22 cellular contexts compared by ENCODE assay signal in the genomic region with DNA sequence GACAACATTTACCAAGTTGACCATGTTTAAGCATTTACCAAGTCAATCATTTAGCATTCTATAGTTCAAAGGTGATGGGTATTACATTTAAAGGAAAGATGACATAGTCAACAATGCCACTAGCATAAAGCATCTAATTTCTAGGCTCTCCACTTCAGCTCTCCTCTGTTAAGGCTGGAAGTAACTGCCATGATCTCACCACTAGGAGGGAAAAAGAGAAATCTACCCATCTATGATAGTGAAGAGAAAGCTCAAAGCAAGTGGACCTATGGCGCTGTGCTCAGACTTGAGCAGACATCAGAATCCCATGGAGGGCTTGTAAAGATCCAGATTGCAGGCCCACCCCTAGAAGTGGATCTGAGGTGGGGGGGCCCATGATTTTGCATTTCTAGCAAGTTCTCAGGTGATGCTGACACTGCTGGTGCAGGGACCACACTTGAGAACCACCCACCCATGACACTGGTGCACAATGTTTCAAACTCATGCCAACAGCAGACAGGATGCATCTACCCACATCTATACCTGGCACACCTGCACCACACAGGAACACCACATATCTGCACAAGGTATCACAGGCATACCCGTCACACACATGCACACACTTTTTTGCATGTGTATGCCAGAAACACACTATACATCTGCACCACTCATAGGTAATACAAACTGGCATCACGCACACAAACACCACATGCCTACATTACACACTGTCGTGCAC.
DNase-seq lines count a peak whose midpoint lies in the region; ATAC-seq and TF ChIP-seq lines count a peak whose summit lies in the region.
"Had no signal": no experiment of that assay in that cellular context is flagged by ENCODE, and none has a peak within 500 bp of the region (broad histone marks: within the 10 kb centered on the region; RNA-seq: fewer than 3 reads in every experiment).

No MANE protein-coding gene starts in this region.

- TF ChIP-seq CTCF in GM23338 (conservative IDR thresholded peaks at IDR 0.05; ENCODE audit: low read depth in 2 of 2) (peak; percentile 3 to 35; a peak in 1 of 4 replicates), LNCaP clone FGC (IDR thresholded peaks at IDR 0.05; ENCODE audit: control insufficient read depth, extremely low read depth, insufficient read depth) (0 out of 2 replicates have a peak, but pooled peaks have one; percentile 12), choroid plexus epithelial cell (conservative IDR thresholded peaks at IDR 0.05; ENCODE audit: low read depth, low read length) (peak; percentile 38)

- H3K36me3 Mint-ChIP-seq in GM23338 (ENCODE audit: low read depth): 0 out of 3 replicates have a peak, but pooled peaks cover under 1% of the 10 kb centered on the region
- peaks cover 0 to 2% (median 0%) of the 10 kb centered on the region in 5 donors for H3K36me3 Mint-ChIP-seq in naive thymus-derived CD4-positive, alpha-beta T cell

- H3K4me3 ChIP-seq in GM23338: no peak overlapping the region
- H3K4me3 ChIP-seq in LNCaP clone FGC (ENCODE audit: low read depth, low read length): no peak overlapping the region
- H3K4me3 ChIP-seq in choroid plexus epithelial cell (ENCODE audit: low read depth, low read length): no peak overlapping the region
- H3K4me3 ChIP-seq in naive thymus-derived CD4-positive, alpha-beta T cell (ENCODE audit: low read length): no peak overlapping the region
- H3K4me3 ChIP-seq: HAP-1, heart right ventricle, MG63, Peyer's patch, upper lobe of right lung had no signal

- no peaks in the 10 kb centered on the region for H3K9me3 ChIP-seq in naive thymus-derived CD4-positive, alpha-beta T cell (ENCODE audit: control insufficient read depth in 2 of 3, low read length in 3 of 3)
- H3K9me3 ChIP-seq: HAP-1, heart right ventricle, MG63, Peyer's patch, upper lobe of right lung had no signal

- H3K4me2 ChIP-seq in GM23338: no peak overlapping the region

- no peak overlapping the region for H3K27ac ChIP-seq in GM23338 (ENCODE audit: low read depth)
- H3K27ac ChIP-seq in naive thymus-derived CD4-positive, alpha-beta T cell (ENCODE audit: low read depth, low read length): no peak overlapping the region
- H3K27ac ChIP-seq: heart right ventricle, Peyer's patch, upper lobe of right lung had no signal

- 0 out of 2 replicates have a peak, but pooled peaks cover 5% of the 10 kb centered on the region for H3K9me2 ChIP-seq in GM23338 (ENCODE audit: insufficient read depth)

- CTCF ChIA-PET in naive thymus-derived CD4-positive, alpha-beta T cell (lab: Charles Lee): no interaction called here

- H3K9me3 Mint-ChIP-seq in GM23338: no peaks in the 10 kb centered on the region; the same call in 2 of the 3 replicates
- H3K9me3 Mint-ChIP-seq in naive thymus-derived CD4-positive, alpha-beta T cell: no peaks in the 10 kb centered on the region
- H3K9me3 Mint-ChIP-seq: activated B cell treated with CpG ODN at 0.5 μM for 24 hours; activated CD8-positive, alpha-beta T cell treated with anti-CD3 and anti-CD28 coated beads for 36 hours; activated naive CD4-positive, alpha-beta T cell treated with anti-CD3 and anti-CD28 coated beads for 36 hours had no signal

- no peaks in the 10 kb centered on the region for H3K36me3 ChIP-seq in GM23338 (ENCODE audit: insufficient read depth)
- no peaks in the 10 kb centered on the region for H3K36me3 ChIP-seq in naive thymus-derived CD4-positive, alpha-beta T cell (ENCODE audit: control insufficient read depth in 2 of 3, insufficient read depth in 3 of 3, low read length in 3 of 3)
- H3K36me3 ChIP-seq: HAP-1, heart right ventricle, MG63, Peyer's patch, upper lobe of right lung had no signal

- no peak overlapping the region for H3K4me3 Mint-ChIP-seq in GM23338
- H3K4me3 Mint-ChIP-seq in naive thymus-derived CD4-positive, alpha-beta T cell: no peak overlapping the region
- H3K4me3 Mint-ChIP-seq: activated B cell treated with CpG ODN at 0.5 μM for 24 hours; activated CD8-positive, alpha-beta T cell treated with anti-CD3 and anti-CD28 coated beads for 36 hours; activated naive CD4-positive, alpha-beta T cell treated with anti-CD3 and anti-CD28 coated beads for 36 hours had no signal

- no peak overlapping the region for H2AFZ ChIP-seq in GM23338

- H3F3A ChIP-seq in GM23338 (replicated peaks; ENCODE audit: low read depth): no peaks in the 10 kb centered on the region

- no peaks in the 10 kb centered on the region for H3K27me3 ChIP-seq in GM23338 (ENCODE audit: insufficient read depth)
- no peaks in the 10 kb centered on the region for H3K27me3 ChIP-seq in naive thymus-derived CD4-positive, alpha-beta T cell (ENCODE audit: control insufficient read depth in 2 of 2, insufficient read depth in 2 of 2, low read length in 2 of 2)
- H3K27me3 ChIP-seq: Peyer's patch, upper lobe of right lung had no signal

- DNase-seq in GM23338 (ENCODE audit: low spot score): peak; percentile 22
- DNase-seq in LNCaP clone FGC (ENCODE audit: low read depth): no peak
- no peak for DNase-seq in choroid plexus epithelial cell (ENCODE audit: low read depth)
- DNase-seq in naive thymus-derived CD4-positive, alpha-beta T cell: peak in 6 of 9 donors; percentile 14 to 43 (median 22)
- DNase-seq: activated B cell treated with CpG ODN at 0.5 μM for 24 hours; activated CD8-positive, alpha-beta T cell treated with anti-CD3 and anti-CD28 coated beads for 36 hours; activated naive CD4-positive, alpha-beta T cell treated with anti-CD3 and anti-CD28 coated beads for 36 hours; cerebellar nuclear complex; effector memory CD4-positive, alpha-beta T cell; heart right ventricle; MG63; NCI-H1694 treated with DMSO at 0.1 percent for 48 hours; NCI-H226; NCI-H82; Peyer's patch; stimulated activated CD4-positive, alpha-beta T cell treated with anti-CD3 and anti-CD28 coated beads, Interleukin-12 subunit alpha, Interleukin-12 subunit beta, amount 100 ng/mL, for 4 hours; upper lobe of right lung had no signal

- H3K79me2 ChIP-seq in GM23338 (replicated peaks; ENCODE audit: insufficient read depth): no peaks in the 10 kb centered on the region

- H3K4me1 ChIP-seq in GM23338 (ENCODE audit: insufficient read depth): no peaks in the 10 kb centered on the region
- H3K4me1 ChIP-seq in naive thymus-derived CD4-positive, alpha-beta T cell (ENCODE audit: control insufficient read depth in 2 of 2, insufficient read depth in 2 of 2, low read length in 2 of 2): peaks cover 0 to 29% of the 10 kb centered on the region in 2 donors
- H3K4me1 ChIP-seq: HAP-1 had no signal

- H4K20me1 ChIP-seq in GM23338 (replicated peaks; ENCODE audit: insufficient read depth): no peaks in the 10 kb centered on the region

- H3K27ac Mint-ChIP-seq in GM23338: no peak overlapping the region
- peak overlapping the region in 2 of 9 donors; percentile 16 to 51 for H3K27ac Mint-ChIP-seq in naive thymus-derived CD4-positive, alpha-beta T cell
- H3K27ac Mint-ChIP-seq: activated B cell treated with CpG ODN at 0.5 μM for 24 hours; activated CD8-positive, alpha-beta T cell treated with anti-CD3 and anti-CD28 coated beads for 36 hours; activated naive CD4-positive, alpha-beta T cell treated with anti-CD3 and anti-CD28 coated beads for 36 hours had no signal

- intact Hi-C loops in naive thymus-derived CD4-positive, alpha-beta T cell (cut with micrococcal nuclease): no loop called here

- peak; percentile 35; the same call in 2 of the 3 replicates for ATAC-seq in GM23338
- peak; percentile 52 for ATAC-seq in naive thymus-derived CD4-positive, alpha-beta T cell
- no peak for ATAC-seq in HG02885 (IDR thresholded peaks at IDR 0.05; ENCODE audit: poor library complexity, unreplicated experiment)
- no peak for ATAC-seq in GM18520 (IDR thresholded peaks at IDR 0.05; ENCODE audit: unreplicated experiment)
- no peak for ATAC-seq in GM21423 (IDR thresholded peaks at IDR 0.05; ENCODE audit: unreplicated experiment)
- ATAC-seq: activated CD8-positive, alpha-beta T cell treated with anti-CD3 and anti-CD28 coated beads for 36 hours; heart right ventricle; HepG2; upper lobe of right lung had no signal

- POLR2A ChIA-PET in naive thymus-derived CD4-positive, alpha-beta T cell (lab: Charles Lee): interaction anchor here (0.7 kb wide), 1 partner anchor 27 kb away, joined by 3 read pairs; no protein-coding TSS in a partner anchor

- peaks cover 9% of the 10 kb centered on the region for H3K4me1 Mint-ChIP-seq in GM23338
- H3K4me1 Mint-ChIP-seq in naive thymus-derived CD4-positive, alpha-beta T cell: peaks cover 15 to 45% (median 34%) of the 10 kb centered on the region in 7 donors

- no peaks in the 10 kb centered on the region for H3K27me3 Mint-ChIP-seq in GM23338 (ENCODE audit: insufficient read depth, low read depth, poor library complexity)
- peaks cover 0 to 24% (median 0%) of the 10 kb centered on the region in 5 donors for H3K27me3 Mint-ChIP-seq in naive thymus-derived CD4-positive, alpha-beta T cell
- H3K27me3 Mint-ChIP-seq: activated B cell treated with CpG ODN at 0.5 μM for 24 hours had no signal

TF ChIP-seq in GM23338, 12 proteins besides CTCF, POLR2A, EP300 and RAD21:
- no peak for TF ChIP-seq NANOG (IDR thresholded peaks at IDR 0.05; ENCODE audit: borderline replicate concordance)
- TF ChIP-seq STAT1 (IDR thresholded peaks at IDR 0.05; ENCODE audit: unreplicated experiment): no peak

Comparison
In these comparisons a context has a peak if more than half of its experiments do, and no peak if none do; other contexts are left out.
1. ATAC-seq: peak in GM23338 (single experiment) and naive thymus-derived CD4-positive, alpha-beta T cell (single experiment); none in HG02885 (single experiment), GM18520 (single experiment) and GM21423 (single experiment).
2. DNase-seq: peak in GM23338 (single experiment) and naive thymus-derived CD4-positive, alpha-beta T cell (6 of 9); none in LNCaP clone FGC (single experiment) and choroid plexus epithelial cell (single experiment).
3. Peak in every context shown above with its lines, with median percentiles within 50 percentile points of each other: CTCF ChIP-seq.